19 cellular contexts compared by ENCODE assay signal in genomic region chr1:223653015-223653414, GRCh38. TPM values are rescaled to one million over a fixed set of nuclear protein-coding genes. Genes with fewer than 3 reads are reported as not detected.
"Had no signal": no experiment of that assay in that cellular context is flagged by ENCODE, and none has a peak within 500 bp of the region (broad histone marks: within the 10 kb centered on the region; RNA-seq: fewer than 3 reads in every experiment).

No MANE protein-coding gene starts in this region.

- H3K27ac Mint-ChIP-seq: activated naive CD4-positive, alpha-beta T cell treated with anti-CD3 and anti-CD28 coated beads, Interleukin-2, amount 50 U/mL, for 72 hours; immature natural killer cell; natural killer cell; stimulated activated memory B cell treated with anti-CD40 and anti-IgM and Interleukin-4, amounts not matched to agents 10 μg/mL and 1 μg/mL and 100 μg/mL, for 72 hours had no signal

- H3K9me3 ChIP-seq: adrenal gland, colonic mucosa, heart left ventricle, thoracic aorta, upper lobe of left lung had no signal

- H3K9me3 Mint-ChIP-seq: activated naive CD4-positive, alpha-beta T cell treated with anti-CD3 and anti-CD28 coated beads, Interleukin-2, amount 50 U/mL, for 72 hours; immature natural killer cell; natural killer cell; stimulated activated memory B cell treated with anti-CD40 and anti-IgM and Interleukin-4, amounts not matched to agents 10 μg/mL and 1 μg/mL and 100 μg/mL, for 72 hours had no signal

- H3K4me1 ChIP-seq: adrenal gland, colonic mucosa, parathyroid adenoma, upper lobe of left lung had no signal

- ATAC-seq: activated naive CD4-positive, alpha-beta T cell treated with anti-CD3 and anti-CD28 coated beads, Interleukin-2, amount 50 U/mL, for 72 hours; heart left ventricle; natural killer cell; stimulated activated memory B cell treated with anti-CD40 and anti-IgM and Interleukin-4, amounts not matched to agents 10 μg/mL and 1 μg/mL and 100 μg/mL, for 72 hours had no signal

- H3K4me1 Mint-ChIP-seq: immature natural killer cell; natural killer cell; stimulated activated memory B cell treated with anti-CD40 and anti-IgM and Interleukin-4, amounts not matched to agents 10 μg/mL and 1 μg/mL and 100 μg/mL, for 72 hours had no signal

- DNase-seq: activated CD4-positive, alpha-beta T cell treated with anti-CD3 and anti-CD28 coated beads, Interleukin-2, amount 50 U/mL, for 4 hours; activated gamma-delta T cell treated with Interleukin-2 at 50 U/mL for 16 hours; adrenal gland; colonic mucosa; erythroblast; heart left ventricle; immature natural killer cell; natural killer cell; stimulated activated CD4-positive, alpha-beta T cell treated with anti-CD3 and anti-CD28 coated beads, Interleukin-4, amount 100 ng/mL, for 4 hours; SW 1271; WERI-Rb-1 had no signal

- H3K4me3 ChIP-seq: adrenal gland, colonic mucosa, heart left ventricle, thoracic aorta, upper lobe of left lung had no signal

- H3K27ac ChIP-seq: adrenal gland, colonic mucosa, heart left ventricle, parathyroid adenoma, thoracic aorta, upper lobe of left lung, WERI-Rb-1 had no signal

- H3K36me3 ChIP-seq: adrenal gland, colonic mucosa, heart left ventricle, thoracic aorta, upper lobe of left lung, WERI-Rb-1 had no signal

- H3K36me3 Mint-ChIP-seq: activated naive CD4-positive, alpha-beta T cell treated with anti-CD3 and anti-CD28 coated beads, Interleukin-2, amount 50 U/mL, for 72 hours; immature natural killer cell; natural killer cell; stimulated activated memory B cell treated with anti-CD40 and anti-IgM and Interleukin-4, amounts not matched to agents 10 μg/mL and 1 μg/mL and 100 μg/mL, for 72 hours had no signal

- H3K27me3 ChIP-seq: adrenal gland, colonic mucosa, upper lobe of left lung had no signal

- H3K4me3 Mint-ChIP-seq: immature natural killer cell; natural killer cell; stimulated activated memory B cell treated with anti-CD40 and anti-IgM and Interleukin-4, amounts not matched to agents 10 μg/mL and 1 μg/mL and 100 μg/mL, for 72 hours had no signal

RNA-seq across cellular contexts. Expression of gene CAPN8, which starts 12.5 kb away (rescaled TPM):
- total RNA-seq: activated naive CD4-positive, alpha-beta T cell treated with anti-CD3 and anti-CD28 coated beads, Interleukin-2, amount 50 U/mL, for 72 hours; cardiac septum; heart left ventricle; sciatic nerve; T-helper 2 cell treated with Interferon-gamma antibody and Interleukin-4, amounts not matched to agents 100 ng/mL and 5 ng/mL, for 36 hours had no signal
- polyA plus RNA-seq: heart left ventricle had no signal
